Comparison of ENCODE assay signal across 8 cellular contexts in the genomic region with DNA sequence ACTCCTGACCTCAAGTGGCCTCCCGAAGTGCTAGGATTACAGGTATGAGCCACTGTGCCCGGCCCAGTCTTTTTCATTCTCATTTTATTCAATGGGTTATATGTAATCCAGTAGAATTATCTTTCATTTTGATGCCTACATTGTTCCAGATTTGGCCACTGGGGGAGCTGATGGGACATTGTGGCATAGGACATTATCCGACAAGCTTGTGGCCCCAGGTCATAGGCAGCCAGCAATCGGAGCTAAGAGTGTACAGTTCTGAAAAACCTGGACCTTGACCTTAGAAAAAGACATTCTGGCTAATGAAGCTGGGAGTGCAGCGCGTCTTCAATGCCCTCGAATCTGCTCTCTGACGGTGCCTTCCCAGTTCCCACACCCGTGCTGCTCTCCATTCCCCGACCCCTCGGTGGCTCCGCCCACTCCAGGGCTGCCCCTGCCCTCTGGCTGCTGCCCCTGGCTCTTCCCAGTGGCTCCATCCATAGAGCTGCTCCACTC.
DNase-seq lines count a peak whose midpoint lies in the region; ATAC-seq and TF ChIP-seq lines count a peak whose summit lies in the region.

No MANE protein-coding gene starts in this region.

- DNase-seq in DMS53 (lab: John Stamatoyannopoulos, UW) (peak; percentile 45), DMS53 treated with DMSO at 0.1 percent for 48 hours (lab: John Stamatoyannopoulos, UW; ENCODE audit: unreplicated experiment) (no peak), HFF-Myc (ENCODE audit: extremely low read depth, low read depth) (peak; percentile 17), NCI-H460 (ENCODE audit: extremely low read depth, low read depth) (peak; percentile 41)
- peak in 1 of 2 donors; percentile 56 for DNase-seq in activated naive CD4-positive, alpha-beta T cell treated with anti-CD3 and anti-CD28 coated beads, Interleukin-2, amount 50 U/mL, for 72 hours (ENCODE audit: low spot score in 2 of 2)
- peak in 2 of 3 experiments; percentile 9 to 36 for DNase-seq in stimulated activated CD4-positive, alpha-beta T cell treated with anti-CD3 and anti-CD28 coated beads, TNF-alpha, amount 100 ng/mL, for 24 hours (ENCODE audit: low read depth in 3 of 3)

- no peak overlapping the region for H3K9ac ChIP-seq in iPS-18a (ENCODE audit: low read length)

- H3K36me3 Mint-ChIP-seq in activated naive CD4-positive, alpha-beta T cell treated with anti-CD3 and anti-CD28 coated beads, Interleukin-2, amount 50 U/mL, for 72 hours: no peaks in the 10 kb centered on the region

- no peak overlapping the region for H3K27ac Mint-ChIP-seq in activated naive CD4-positive, alpha-beta T cell treated with anti-CD3 and anti-CD28 coated beads, Interleukin-2, amount 50 U/mL, for 72 hours

- peak; percentile 66 for TF ChIP-seq CTCF in HFF-Myc (IDR thresholded peaks at IDR 0.05; ENCODE audit: low read depth, low read length, missing control alignments)

- no peaks in the 10 kb centered on the region for H3K4me1 ChIP-seq in iPS-18a (ENCODE audit: control insufficient read depth, low read depth, low read length)

- peaks cover 0 to under 1% of the 10 kb centered on the region in 2 donors for H3K9me3 Mint-ChIP-seq in activated naive CD4-positive, alpha-beta T cell treated with anti-CD3 and anti-CD28 coated beads, Interleukin-2, amount 50 U/mL, for 72 hours

- H3K9me3 ChIP-seq in iPS-18a (ENCODE audit: control insufficient read depth, low read depth, low read length): no peaks in the 10 kb centered on the region

- peak; percentile 50 to 67 for ATAC-seq in activated naive CD4-positive, alpha-beta T cell treated with anti-CD3 and anti-CD28 coated beads, Interleukin-2, amount 50 U/mL, for 72 hours
- no peak for ATAC-seq in HG03565 (IDR thresholded peaks at IDR 0.05; ENCODE audit: unreplicated experiment)

- no peaks in the 10 kb centered on the region for H3K36me3 ChIP-seq in iPS-18a (ENCODE audit: control insufficient read depth, low read depth, low read length)

- H3K27me3 ChIP-seq in iPS-18a (ENCODE audit: control insufficient read depth, insufficient read depth, low read length): no peaks in the 10 kb centered on the region

- H3K4me3 ChIP-seq in HFF-Myc (replicated peaks; ENCODE audit: low read depth, low read length) (no peak overlapping the region), iPS-18a (ENCODE audit: low read length) (peak overlapping the region; percentile 80)

- no peak overlapping the region for H3K27ac ChIP-seq in iPS-18a (ENCODE audit: low read length)
